10 cellular contexts compared by ENCODE assay signal in genomic region chr3:89179355-89179997, GRCh38.
A peak's percentile ranks its signal among the peaks of the same experiment; 100 is the strongest.
DNase-seq lines count a peak whose midpoint lies in the region; ATAC-seq, FAIRE-seq and TF ChIP-seq lines count a peak whose summit lies in the region.
"Had no signal": no experiment of that assay in that cellular context is flagged by ENCODE, and none has a peak within 500 bp of the region (broad histone marks: within the 10 kb centered on the region; RNA-seq: fewer than 3 reads in every experiment).

No MANE protein-coding gene starts in this region.

- H3K27ac ChIP-seq in HepG2 (ENCODE audit: extremely low read length, insufficient read depth, low read length): no peak overlapping the region

- CTCF ChIA-PET in MCF 10A (lab: Yijun Ruan, JAX) (interaction anchor here (0.6 kb wide), 2 partner anchors 86 to 962 kb away, joined by 3 read pairs; no protein-coding TSS in a partner anchor), HepG2 (lab: Yijun Ruan, JAX; ENCODE audit: low intra/inter-chr PET ratio, low total read pairs) (no interaction called here)

- TF ChIP-seq CTCF in MCF 10A (IDR thresholded peaks at IDR 0.05; ENCODE audit: unreplicated experiment) (no peak), HepG2 (CRISPR knock-in tag; IDR thresholded peaks at IDR 0.05) (no peak)

- H3K27me3 ChIP-seq in HepG2 (ENCODE audit: control insufficient read depth in 1 of 2, insufficient read depth in 2 of 2, low read length in 2 of 2): no peaks in the 10 kb centered on the region; a peak in 1 of 5 replicates

- TF ChIP-seq EP300 in HepG2 (IDR thresholded peaks at IDR 0.05; ENCODE audit: low read depth in 2 of 2, low read length in 2 of 2) (no peak), HepG2 (CRISPR knock-in tag; IDR thresholded peaks at IDR 0.05; ENCODE audit: borderline replicate concordance) (no peak)

- no peaks in the 10 kb centered on the region for H3K9me3 ChIP-seq in HepG2 (ENCODE audit: low read length)

- no peak overlapping the region for H3K9ac ChIP-seq in HepG2 (ENCODE audit: insufficient read depth, low read depth, low read length)

- TF ChIP-seq RAD21 in HepG2 (CRISPR knock-in tag; IDR thresholded peaks at IDR 0.05): no peak

- H3K27ac Mint-ChIP-seq in MCF 10A (ENCODE audit: low read depth, unreplicated experiment): no peak overlapping the region

- WGBS in HepG2 (ENCODE audit: low lambda C conversion rate): under 1% methylated on average over 3 of the region's 3 CpGs

- FAIRE-seq in HepG2 (lab: Jason Lieb, UNC): no peak

- no peak overlapping the region for H3K4me3 Mint-ChIP-seq in MCF 10A (ENCODE audit: unreplicated experiment)

- H3K4me1 Mint-ChIP-seq in MCF 10A (ENCODE audit: insufficient read depth, unreplicated experiment): no peaks in the 10 kb centered on the region

- in situ Hi-C loops in HepG2 (cut with HindIII; ENCODE audit: extremely low pct_ligation_motif_present, low pct_unique_long_range_greater_than_20kb): no loop called here

- no peaks in the 10 kb centered on the region for H3K4me1 ChIP-seq in HepG2 (ENCODE audit: insufficient read depth, low read length)

- POLR2A ChIA-PET in MCF 10A (lab: Yijun Ruan, JAX): interaction anchor here (0.6 kb wide), 1 partner anchor 1067 kb away, joined by 7 read pairs; no protein-coding TSS in a partner anchor
- POLR2A ChIA-PET in HepG2 (lab: Yijun Ruan, JAX): no interaction called here

- ATAC-seq in GM21360 (IDR thresholded peaks at IDR 0.05; ENCODE audit: unreplicated experiment) (peak; percentile 80), HG03469 (IDR thresholded peaks at IDR 0.05; ENCODE audit: unreplicated experiment) (peak; percentile 47), HepG2 (no peak)

- no peaks in the 10 kb centered on the region for H4K20me1 ChIP-seq in HepG2 (ENCODE audit: insufficient read depth, low read length)

- no peak overlapping the region for H3K4me2 ChIP-seq in HepG2 (ENCODE audit: low read depth, low read length)

- H3K9me3 Mint-ChIP-seq in MCF 10A (ENCODE audit: unreplicated experiment): no peaks in the 10 kb centered on the region

- intact Hi-C loops in MCF 10A (cut with micrococcal nuclease): no loop called here
- intact Hi-C loops in HepG2 (cut with micrococcal nuclease; ENCODE audit: unreplicated experiment): no loop called here

- no peaks in the 10 kb centered on the region for H3K36me3 ChIP-seq in HepG2 (replicated peaks in 1 of 2; ENCODE audit: control insufficient read depth in 1 of 2, insufficient read depth in 2 of 2, low read length in 2 of 2)

- BruUV-seq in MCF 10A (replicated peaks; lab: Mats Ljungman, UMichigan) (no TSS peak), HepG2 (replicated peaks; lab: Mats Ljungman, UMichigan) (no TSS peak)

- peaks cover 73% of the 10 kb centered on the region for H3K27me3 Mint-ChIP-seq in MCF 10A (ENCODE audit: insufficient read depth, unreplicated experiment)

- H3K4me3 ChIP-seq in HepG2 (replicated peaks in 1 of 3; ENCODE audit: insufficient read depth in 1 of 3, low read depth in 2 of 3, low read length in 3 of 3): no peak overlapping the region

- H3K36me3 Mint-ChIP-seq in MCF 10A (ENCODE audit: insufficient read depth, unreplicated experiment): no peaks in the 10 kb centered on the region

- no peaks in the 10 kb centered on the region for H3K79me2 ChIP-seq in HepG2 (ENCODE audit: insufficient read depth, low read length)

- H2AFZ ChIP-seq in HepG2 (ENCODE audit: low read length): no peak overlapping the region

- TF ChIP-seq POLR2A in HepG2 (IDR thresholded peaks at IDR 0.05; ENCODE audit: insufficient read depth in 1 of 2, low read depth in 2 of 2, low read length in 2 of 2): no peak

- DNase-seq in MCF 10A (ENCODE audit: unreplicated experiment) (peak; percentile 32), retina (peak; percentile 36), Ammon's horn (ENCODE audit: low spot score) (no peak), HepG2 (ENCODE audit: low spot score) (no peak), GF-D8 (lab: John Stamatoyannopoulos, UW) (no peak)
- DNase-seq: activated effector memory CD4-positive, alpha-beta T cell treated with Interleukin-2 at 50 U/mL for 16 hours; mesendoderm; NCI-H526 treated with DMSO at 0.1 percent for 48 hours had no signal

TF ChIP-seq in HepG2, 621 proteins besides CTCF, POLR2A, EP300 and RAD21:
- TF ChIP-seq HMGXB3 (CRISPR knock-in tag; IDR thresholded peaks at IDR 0.05; ENCODE audit: borderline replicate concordance) (no peak), SP1 (IDR thresholded peaks at IDR 0.05) (no peak), SP1 (CRISPR knock-in tag; IDR thresholded peaks at IDR 0.05) (no peak), ERF (CRISPR knock-in tag; IDR thresholded peaks at IDR 0.05) (no peak), ZNF335 (CRISPR knock-in tag; IDR thresholded peaks at IDR 0.05) (no peak)
- TF ChIP-seq, protein P1, sequence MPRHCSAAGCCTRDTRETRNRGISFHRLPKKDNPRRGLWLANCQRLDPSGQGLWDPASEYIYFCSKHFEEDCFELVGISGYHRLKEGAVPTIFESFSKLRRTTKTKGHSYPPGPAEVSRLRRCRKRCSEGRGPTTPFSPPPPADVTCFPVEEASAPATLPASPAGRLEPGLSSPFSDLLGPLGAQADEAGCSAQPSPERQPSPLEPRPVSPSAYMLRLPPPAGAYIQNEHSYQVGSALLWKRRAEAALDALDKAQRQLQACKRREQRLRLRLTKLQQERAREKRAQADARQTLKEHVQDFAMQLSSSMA (CRISPR knock-in tag; IDR thresholded peaks at IDR 0.05): no peak

Comparison
In these comparisons a context has a peak if more than half of its experiments do, and no peak if none do; other contexts are left out.
1. DNase-seq: peak in MCF 10A (single experiment) and retina (single experiment); none in Ammon's horn (single experiment), HepG2 (single experiment) and GF-D8 (single experiment).